ENCODE assay signal across 25 cellular contexts in genomic region chr7:4801839-4802231, GRCh38. TPM values are rescaled to one million over a fixed set of nuclear protein-coding genes. Genes with fewer than 3 reads are reported as not detected.
"Had no signal": no experiment of that assay in that cellular context is flagged by ENCODE, and none has a peak within 500 bp of the region (broad histone marks: within the 10 kb centered on the region; RNA-seq: fewer than 3 reads in every experiment).

No MANE protein-coding gene starts in this region.

- H3K4me1 Mint-ChIP-seq: activated CD4-positive, alpha-beta memory T cell treated with anti-CD3 and anti-CD28 coated beads, Interleukin-2, amount 10 ng/mL, durations not matched to agents 7 days and 5 days; activated naive CD4-positive, alpha-beta T cell treated with anti-CD3 and anti-CD28 coated beads, Interleukin-2, amount 10 ng/mL, durations not matched to agents 7 days and 5 days; activated naive CD8-positive, alpha-beta T cell treated with anti-CD3 and anti-CD28 coated beads for 36 hours had no signal

- H3K27me3 ChIP-seq: brain microvascular endothelial cell, cardiac muscle cell, MG63, Peyer's patch had no signal

- H3K4me1 ChIP-seq: Peyer's patch had no signal

- H3K9me3 Mint-ChIP-seq: activated CD4-positive, alpha-beta memory T cell treated with anti-CD3 and anti-CD28 coated beads, Interleukin-2, amount 10 ng/mL, durations not matched to agents 7 days and 5 days; activated naive CD4-positive, alpha-beta T cell treated with anti-CD3 and anti-CD28 coated beads, Interleukin-2, amount 10 ng/mL, durations not matched to agents 7 days and 5 days; activated naive CD8-positive, alpha-beta T cell treated with anti-CD3 and anti-CD28 coated beads for 36 hours; activated T-cell treated with anti-CD3 and anti-CD28 coated beads, Interleukin-2, amount 50 U/mL, for 72 hours; activated T-helper 2 cell treated with anti-CD3 and anti-CD28 coated beads, Interferon-gamma antibody, Interleukin-2, Interleukin-4, amounts not matched to agents 10 μg/mL and 5 μg/mL and 100 μg/mL, durations not matched to agents 14 hours and 24 hours and 36 hours; T-helper 1 cell treated with Interleukin-12 subunit alpha and Interleukin-12 subunit beta and Interleukin-4 antibody, amounts not matched to agents 30 μg/mL and 1 μg/mL, for 36 hours; WTC11 had no signal

- H3K4me3 ChIP-seq: cardiac muscle cell, MG63, Peyer's patch had no signal

- H3K4me3 Mint-ChIP-seq: activated CD4-positive, alpha-beta memory T cell treated with anti-CD3 and anti-CD28 coated beads, Interleukin-2, amount 10 ng/mL, durations not matched to agents 7 days and 5 days; activated naive CD4-positive, alpha-beta T cell treated with anti-CD3 and anti-CD28 coated beads, Interleukin-2, amount 10 ng/mL, durations not matched to agents 7 days and 5 days; activated naive CD8-positive, alpha-beta T cell treated with anti-CD3 and anti-CD28 coated beads for 36 hours; activated T-cell treated with anti-CD3 and anti-CD28 coated beads, Interleukin-2, amount 50 U/mL, for 72 hours; T-helper 1 cell treated with Interleukin-12 subunit alpha and Interleukin-12 subunit beta and Interleukin-4 antibody, amounts not matched to agents 30 μg/mL and 1 μg/mL, for 36 hours; WTC11 had no signal

- H3K9me3 ChIP-seq: MG63, Peyer's patch had no signal

- H3K36me3 ChIP-seq: brain microvascular endothelial cell, cardiac muscle cell, MG63, Peyer's patch had no signal

- H3K27me3 Mint-ChIP-seq: activated naive CD8-positive, alpha-beta T cell treated with anti-CD3 and anti-CD28 coated beads for 36 hours had no signal

- H3K27ac Mint-ChIP-seq: activated CD4-positive, alpha-beta memory T cell treated with anti-CD3 and anti-CD28 coated beads, Interleukin-2, amount 10 ng/mL, durations not matched to agents 7 days and 5 days; activated naive CD4-positive, alpha-beta T cell treated with anti-CD3 and anti-CD28 coated beads, Interleukin-2, amount 10 ng/mL, durations not matched to agents 7 days and 5 days; activated naive CD8-positive, alpha-beta T cell treated with anti-CD3 and anti-CD28 coated beads for 36 hours; activated T-cell treated with anti-CD3 and anti-CD28 coated beads, Interleukin-2, amount 50 U/mL, for 72 hours; activated T-helper 2 cell treated with anti-CD3 and anti-CD28 coated beads, Interferon-gamma antibody, Interleukin-2, Interleukin-4, amounts not matched to agents 10 μg/mL and 5 μg/mL and 100 μg/mL, durations not matched to agents 14 hours and 24 hours and 36 hours; T-helper 1 cell treated with Interleukin-12 subunit alpha and Interleukin-12 subunit beta and Interleukin-4 antibody, amounts not matched to agents 30 μg/mL and 1 μg/mL, for 36 hours had no signal

- DNase-seq: activated CD4-positive, alpha-beta memory T cell treated with anti-CD3 and anti-CD28 coated beads, Interleukin-2, amount 10 ng/mL, durations not matched to agents 7 days and 5 days; activated CD4-positive, alpha-beta T cell treated with anti-CD3 and anti-CD28 coated beads, Interleukin-2, amount 50 U/mL, for 1 hour; activated gamma-delta T cell treated with Interleukin-2 at 50 U/mL for 16 hours; activated naive CD4-positive, alpha-beta T cell treated with anti-CD3 and anti-CD28 coated beads, Interleukin-2, amount 10 ng/mL, durations not matched to agents 7 days and 5 days; activated naive CD8-positive, alpha-beta T cell treated with anti-CD3 and anti-CD28 coated beads for 36 hours; activated T-cell treated with anti-CD3 and anti-CD28 coated beads for 4 hours; activated T-cell treated with anti-CD3 and anti-CD28 coated beads, Interleukin-2, amount 50 U/mL, for 72 hours; brain microvascular endothelial cell; cerebellar nuclear complex; MG63; MV-4-11; NCI-H1092 treated with DMSO at 0.1 percent for 48 hours; NCI-H1417 treated with DMSO at 0.1 percent for 48 hours; NCI-H1694; NCI-H2029; NCI-H2107; Peyer's patch; SHP77 had no signal

- H3K36me3 Mint-ChIP-seq: activated naive CD4-positive, alpha-beta T cell treated with anti-CD3 and anti-CD28 coated beads, Interleukin-2, amount 10 ng/mL, durations not matched to agents 7 days and 5 days; activated naive CD8-positive, alpha-beta T cell treated with anti-CD3 and anti-CD28 coated beads for 36 hours; WTC11 had no signal

- H3K27ac ChIP-seq: brain microvascular endothelial cell, cardiac muscle cell, Peyer's patch, RWPE1 had no signal

- ATAC-seq: WTC11 had no signal

RNA-seq across cellular contexts. Expression of gene PAPOLB, which starts 60.0 kb away (rescaled TPM):
- total RNA-seq: activated CD4-positive, alpha-beta memory T cell treated with anti-CD3 and anti-CD28 coated beads, Interleukin-2, amount 10 ng/mL, durations not matched to agents 7 days and 5 days; activated CD8-positive, alpha-beta memory T cell treated with anti-CD3 and anti-CD28 coated beads for 36 hours; activated T-helper 2 cell treated with anti-CD3 and anti-CD28 coated beads, Interferon-gamma antibody, Interleukin-2, Interleukin-4, amounts not matched to agents 10 μg/mL and 5 μg/mL and 100 μg/mL, durations not matched to agents 14 hours and 24 hours and 36 hours; Peyer's patch had no signal
- polyA plus RNA-seq: adipose tissue, cardiac muscle cell had no signal
